17 cellular contexts compared by ENCODE assay signal in genomic region chr2:126302043-126302442, GRCh38.
DNase-seq lines count a peak whose midpoint lies in the region; ATAC-seq and TF ChIP-seq lines count a peak whose summit lies in the region.
"Had no signal": no experiment of that assay in that cellular context is flagged by ENCODE, and none has a peak within 500 bp of the region (broad histone marks: within the 10 kb centered on the region; RNA-seq: fewer than 3 reads in every experiment).

No MANE protein-coding gene starts in this region.

- BruUV-seq in Caco-2 (replicated peaks; lab: Mats Ljungman, UMichigan): no TSS peak

- H4K8ac ChIP-seq in mesendoderm (ENCODE audit: low read depth, low read length): no peak overlapping the region

- H3K36me3 Mint-ChIP-seq in Caco-2 (ENCODE audit: insufficient read depth, unreplicated experiment) (peaks cover 6% of the 10 kb centered on the region), glutamatergic neuron (ENCODE audit: unreplicated experiment) (no peaks in the 10 kb centered on the region), mesothelial cell of epicardium (no peaks in the 10 kb centered on the region)
- H3K36me3 Mint-ChIP-seq: CD4-positive, CD25-positive, alpha-beta regulatory T cell; CD8-positive, alpha-beta memory T cell had no signal

- intact Hi-C loops in Caco-2 (cut with micrococcal nuclease; ENCODE audit: unreplicated experiment): loop anchor here (10.0 kb wide), 1 partner anchor 277 kb away; no protein-coding TSS in a partner anchor
- intact Hi-C loops in head of caudate nucleus (cut with DNase I): no loop called here
- intact Hi-C loops in left lung (cut with DNase I): no loop called here

- H4K5ac ChIP-seq in mesendoderm (ENCODE audit: low read length): no peak overlapping the region

- no peaks in the 10 kb centered on the region for H3K79me2 ChIP-seq in mesendoderm (ENCODE audit: control insufficient read depth, insufficient read depth, low read length)

- ATAC-seq in left lung: no peak
- ATAC-seq: GM12878 had no signal

- peak overlapping the region; percentile 0 for H3K27ac Mint-ChIP-seq in Caco-2 (ENCODE audit: unreplicated experiment)
- H3K27ac Mint-ChIP-seq in glutamatergic neuron (ENCODE audit: unreplicated experiment): peak overlapping the region; percentile 71
- no peak overlapping the region for H3K27ac Mint-ChIP-seq in mesothelial cell of epicardium
- H3K27ac Mint-ChIP-seq: CD8-positive, alpha-beta memory T cell had no signal

- H2AK5ac ChIP-seq in mesendoderm (ENCODE audit: low read length): no peak overlapping the region

- POLR2A ChIA-PET in Caco-2 (lab: Charles Lee): no interaction called here

- no peak overlapping the region for H2BK120ac ChIP-seq in mesendoderm (ENCODE audit: low read depth, low read length)

- H3K27me3 ChIP-seq in Caco-2 (replicated peaks; ENCODE audit: control insufficient read depth, insufficient read depth, low read length): no peaks in the 10 kb centered on the region
- no peaks in the 10 kb centered on the region for H3K27me3 ChIP-seq in mesendoderm (ENCODE audit: insufficient read depth, low read length, poor library complexity)
- no peaks in the 10 kb centered on the region for H3K27me3 ChIP-seq in left lung
- H3K27me3 ChIP-seq: BE2C had no signal

- H3K36me3 ChIP-seq in Caco-2 (ENCODE audit: control insufficient read depth, insufficient read depth, low read length) (peaks cover 2% of the 10 kb centered on the region; the same call in 1 of the 2 replicates), mesendoderm (ENCODE audit: control insufficient read depth, insufficient read depth, low read length) (no peaks in the 10 kb centered on the region), left lung (no peaks in the 10 kb centered on the region)
- H3K36me3 ChIP-seq: BE2C, HAP-1 had no signal

- H3K23ac ChIP-seq in mesendoderm (ENCODE audit: low read length): no peak overlapping the region

- H3K27me3 Mint-ChIP-seq in Caco-2 (ENCODE audit: insufficient read depth, unreplicated experiment) (no peaks in the 10 kb centered on the region), glutamatergic neuron (ENCODE audit: unreplicated experiment) (peaks cover 4% of the 10 kb centered on the region), mesothelial cell of epicardium (ENCODE audit: low read depth) (peaks cover 2% of the 10 kb centered on the region)
- H3K27me3 Mint-ChIP-seq: CD4-positive, CD25-positive, alpha-beta regulatory T cell had no signal

- H3K18ac ChIP-seq in mesendoderm (ENCODE audit: low read length): no peak overlapping the region

- H2BK5ac ChIP-seq in mesendoderm (ENCODE audit: low read length): no peak overlapping the region

- H3K4me1 Mint-ChIP-seq in Caco-2 (ENCODE audit: low read depth, unreplicated experiment) (peaks cover 11% of the 10 kb centered on the region), glutamatergic neuron (ENCODE audit: low read depth, unreplicated experiment) (peaks cover 22% of the 10 kb centered on the region), mesothelial cell of epicardium (no peaks in the 10 kb centered on the region)
- H3K4me1 Mint-ChIP-seq: CD4-positive, CD25-positive, alpha-beta regulatory T cell; CD8-positive, alpha-beta memory T cell had no signal

- no peak overlapping the region for H3K4me2 ChIP-seq in mesendoderm (ENCODE audit: low read length)

- no peaks in the 10 kb centered on the region for H3K9me3 ChIP-seq in Caco-2
- H3K9me3 ChIP-seq in left lung: no peaks in the 10 kb centered on the region
- H3K9me3 ChIP-seq: BE2C, HAP-1 had no signal

- no peak overlapping the region for H2BK15ac ChIP-seq in mesendoderm (replicated peaks; ENCODE audit: low read depth)

- H3K4me1 ChIP-seq in Caco-2 (peaks cover 27% of the 10 kb centered on the region), mesendoderm (ENCODE audit: control insufficient read depth, low read depth, low read length) (no peaks in the 10 kb centered on the region), left lung (no peaks in the 10 kb centered on the region)
- H3K4me1 ChIP-seq: BE2C, HAP-1 had no signal

- CTCF ChIA-PET in Caco-2 (lab: Charles Lee): interaction anchor here (0.6 kb wide), 1 partner anchor 58 kb away, joined by 3 read pairs; no protein-coding TSS in a partner anchor

- H3K4me3 ChIP-seq in Caco-2 (ENCODE audit: low read depth, low read length): no peak overlapping the region
- H3K4me3 ChIP-seq in mesendoderm (ENCODE audit: low read length): no peak overlapping the region
- no peak overlapping the region for H3K4me3 ChIP-seq in left lung
- H3K4me3 ChIP-seq: GM12878, HAP-1 had no signal

- H3K9me3 Mint-ChIP-seq in Caco-2 (ENCODE audit: unreplicated experiment) (no peaks in the 10 kb centered on the region), glutamatergic neuron (ENCODE audit: unreplicated experiment) (no peaks in the 10 kb centered on the region), mesothelial cell of epicardium (no peaks in the 10 kb centered on the region)
- H3K9me3 Mint-ChIP-seq: CD8-positive, alpha-beta memory T cell had no signal

- no peak overlapping the region for H3K27ac ChIP-seq in mesendoderm (ENCODE audit: low read depth, low read length)
- H3K27ac ChIP-seq in left lung: no peak overlapping the region

- no peak overlapping the region for H3K9ac ChIP-seq in mesendoderm (ENCODE audit: low read length)

- DNase-seq in COLO829 (ENCODE audit: low spot score) (peak; percentile 7), Caco-2 (no peak), glutamatergic neuron (no peak), mesendoderm (peak; percentile 5), mesothelial cell of epicardium (ENCODE audit: low spot score in 2 of 2, unreplicated experiment in 2 of 2) (no peak), NCI-H446 treated with DMSO at 0.1 percent for 48 hours (lab: John Stamatoyannopoulos, UW) (no peak), head of caudate nucleus (no peak), left lung (no peak)
- DNase-seq: ACHN; BE2C; C1 segment of cervical spinal cord; CD4-positive, CD25-positive, alpha-beta regulatory T cell; CD8-positive, alpha-beta memory T cell; DMS153; DMS79 had no signal

- H3K56ac ChIP-seq in mesendoderm (ENCODE audit: low read length): no peak overlapping the region

- H3K79me1 ChIP-seq in mesendoderm (ENCODE audit: low read length): no peaks in the 10 kb centered on the region

- TF ChIP-seq CTCF in Caco-2 (IDR thresholded peaks at IDR 0.05; ENCODE audit: insufficient read depth in 1 of 2, low read depth in 1 of 2, low read length in 1 of 2, severe bottlenecking in 1 of 2, unreplicated experiment in 1 of 2): no peak
- no peak for TF ChIP-seq CTCF in glutamatergic neuron (IDR thresholded peaks at IDR 0.05; ENCODE audit: partially characterized antibody, unreplicated experiment)
- TF ChIP-seq CTCF in mesothelial cell of epicardium (IDR thresholded peaks at IDR 0.05; ENCODE audit: unreplicated experiment): no peak
- TF ChIP-seq CTCF in left lung (IDR thresholded peaks at IDR 0.05): no peak

- no peak overlapping the region for H3K4ac ChIP-seq in mesendoderm (ENCODE audit: low read depth, low read length)

- H3K4me3 Mint-ChIP-seq in Caco-2 (ENCODE audit: unreplicated experiment) (no peak overlapping the region), glutamatergic neuron (ENCODE audit: unreplicated experiment) (peak overlapping the region; percentile 63), mesothelial cell of epicardium (no peak overlapping the region)
- H3K4me3 Mint-ChIP-seq: CD4-positive, CD25-positive, alpha-beta regulatory T cell; CD8-positive, alpha-beta memory T cell had no signal

- no CpG with 5 or more reads among the region's 3 CpGs for WGBS in mesendoderm (ENCODE audit: extremely low coverage, insufficient coverage, low lambda C conversion rate)

Comparison
In these comparisons a context has a peak if more than half of its experiments do, and no peak if none do; other contexts are left out.
1. DNase-seq: peak in COLO829 (single experiment) and mesendoderm (single experiment); none in Caco-2 (0 of 2), glutamatergic neuron (single experiment), mesothelial cell of epicardium (0 of 2), NCI-H446 treated with DMSO at 0.1 percent for 48 hours (single experiment), head of caudate nucleus (0 of 42) and left lung (0 of 2).